22 cellular contexts compared by ENCODE assay signal in the genomic region with DNA sequence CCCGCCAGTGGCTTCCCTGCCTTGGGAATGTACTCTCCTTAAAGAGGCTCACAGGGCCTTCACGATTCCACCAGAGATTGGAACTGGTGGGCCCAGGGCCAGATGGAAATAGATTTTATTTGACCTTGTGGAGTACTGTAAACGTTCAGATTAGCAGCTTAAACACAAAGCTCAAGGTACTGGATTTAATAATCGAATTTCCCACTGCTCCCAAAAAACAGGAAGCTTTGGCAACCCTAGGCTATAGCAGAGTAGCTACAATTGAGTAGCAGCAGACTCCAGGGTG. TPM values are rescaled to one million over a fixed set of nuclear protein-coding genes. Genes with fewer than 3 reads are reported as not detected.
A peak's percentile ranks its signal among the peaks of the same experiment; 100 is the strongest.
DNase-seq lines count a peak whose midpoint lies in the region; ATAC-seq, FAIRE-seq and TF ChIP-seq lines count a peak whose summit lies in the region.
"Had no signal": no experiment of that assay in that cellular context is flagged by ENCODE, and none has a peak within 500 bp of the region (broad histone marks: within the 10 kb centered on the region; RNA-seq: fewer than 3 reads in every experiment).

No MANE protein-coding gene starts in this region.

- H3K36me3 ChIP-seq in IMR-90 (ENCODE audit: control insufficient read depth, insufficient read depth, low read length) = no peaks in the 10 kb centered on the region
- no peaks in the 10 kb centered on the region for H3K36me3 ChIP-seq in left lung
- no peaks in the 10 kb centered on the region for H3K36me3 ChIP-seq in gastrocnemius medialis

- TF ChIP-seq POLR2A in IMR-90 (IDR thresholded peaks at IDR 0.05; ENCODE audit: low read depth, low read length) (no peak), gastrocnemius medialis (IDR thresholded peaks at IDR 0.05) (no peak)

- peak overlapping the region; percentile 97 for H2BK120ac ChIP-seq in IMR-90 (ENCODE audit: low read depth, low read length)

- ATAC-seq in IMR-90 (ENCODE audit: low read depth) (no peak), left lung (no peak), gastrocnemius medialis (no peak)
- ATAC-seq: T-helper 17 cell had no signal

- CTCF ChIA-PET in IMR-90 (lab: Yijun Ruan, JAX) = interaction anchor here (0.6 to 1.7 kb wide), 2 partner anchors 62 to 115 kb away, joined by 3 to 10 read pairs; no protein-coding TSS in a partner anchor
- CTCF ChIA-PET in Calu3 (lab: Charles Lee) = no interaction called here

- DNase-seq in DMS79 (lab: John Stamatoyannopoulos, UW) (peak; percentile 7), IMR-90 (no peak), left lung (no peak), gastrocnemius medialis (no peak), UCSD-AML1 (lab: John Stamatoyannopoulos, UW; ENCODE audit: unreplicated experiment) (no peak), GM19239 (ENCODE audit: insufficient read length, low spot score) (no peak), Calu3 (no peak), hippocampal formation (lab: John Stamatoyannopoulos, UW) (no peak)
- DNase-seq: activated CD4-positive, alpha-beta T cell treated with anti-CD3 and anti-CD28 coated beads for 4 hours; activated naive CD4-positive, alpha-beta T cell treated with anti-CD3 and anti-CD28 coated beads, Interleukin-2, amount 10 ng/mL, durations not matched to agents 7 days and 5 days; activated T-cell treated with anti-CD3 and anti-CD28 coated beads, Interleukin-2, amount 50 U/mL, for 24 hours; amniotic stem cell; dermis blood vessel endothelial cell; NCI-H1048; NCI-H187 treated with DMSO at 0.1 percent for 48 hours; NCI-H526 treated with DMSO at 0.1 percent for 48 hours; SK-N-SH; stimulated activated CD4-positive, alpha-beta T cell treated with anti-CD3 and anti-CD28 coated beads, Interleukin-4, amount 100 ng/mL, for 1 hour; stimulated activated naive CD4-positive, alpha-beta T cell treated with Interleukin-2 at 50 U/mL for 16 hours; T-helper 17 cell had no signal

- in situ Hi-C loops in IMR-90 (cut with MboI; ENCODE audit: low sequenced_read_pairs) = no loop called here
- in situ Hi-C loops in gastrocnemius medialis (cut with MboI; ENCODE audit: low sequenced_read_pairs in 4 of 4) = no loop called here

- peak overlapping the region; percentile 86; the same call in 1 of the 2 replicates for H4K91ac ChIP-seq in IMR-90 (ENCODE audit: insufficient read depth, low read depth, low read length)

- peak overlapping the region; percentile 71; the same call in 1 of the 2 replicates for H2BK20ac ChIP-seq in IMR-90 (ENCODE audit: low read depth, low read length)

- H4K8ac ChIP-seq in IMR-90 (ENCODE audit: low read depth in 2 of 2, low read length in 2 of 2) = peak overlapping the region; percentile 17 to 75; a peak in 2 of 4 replicates

- no peak overlapping the region for H3K4me2 ChIP-seq in IMR-90 (ENCODE audit: low read depth, low read length)

- BruUV-seq in IMR-90 (replicated peaks; lab: Mats Ljungman, UMichigan) (no TSS peak), Calu3 (replicated peaks; lab: Mats Ljungman, UMichigan) (no TSS peak)

- no peaks in the 10 kb centered on the region for H3K9me3 ChIP-seq in IMR-90 (ENCODE audit: control insufficient read depth, insufficient read depth, low read length)
- no peaks in the 10 kb centered on the region for H3K9me3 ChIP-seq in left lung
- no peaks in the 10 kb centered on the region for H3K9me3 ChIP-seq in gastrocnemius medialis
- H3K9me3 ChIP-seq: SK-N-SH had no signal

- intact Hi-C loops in IMR-90 (cut with micrococcal nuclease) = no loop called here
- intact Hi-C loops in left lung (cut with DNase I) = loop anchor here (5.0 to 10.0 kb wide), 2 partner anchors 63 to 71 kb away; a partner anchor contains a TSS
- intact Hi-C loops in gastrocnemius medialis (cut with DNase I; ENCODE audit: low total_unique reads) = no loop called here
- intact Hi-C loops in Calu3 (cut with micrococcal nuclease; ENCODE audit: unreplicated experiment) = no loop called here

- WGBS in IMR-90 (ENCODE audit: extremely low coverage in 2 of 2, insufficient read length in 1 of 2), 2 experiments = no CpG with 5 or more reads among the region's 4 CpGs

- H3K4me3 ChIP-seq in IMR-90 (ENCODE audit: insufficient read depth, low read depth, low read length) = no peak overlapping the region
- H3K4me3 ChIP-seq in left lung = no peak overlapping the region
- H3K4me3 ChIP-seq in gastrocnemius medialis = no peak overlapping the region

- no peaks in the 10 kb centered on the region for H4K20me1 ChIP-seq in IMR-90 (ENCODE audit: insufficient read depth, low read length)

- TF ChIP-seq CTCF in IMR-90 (conservative IDR thresholded peaks at IDR 0.05; ENCODE audit: low read depth, low read length) (no peak), left lung (IDR thresholded peaks at IDR 0.05) (no peak), gastrocnemius medialis (IDR thresholded peaks at IDR 0.05 in 4 of 5, conservative IDR thresholded peaks at IDR 0.05 in 1 of 5) (no peak), Calu3 (IDR thresholded peaks at IDR 0.05; ENCODE audit: unreplicated experiment) (no peak)

- H3K14ac ChIP-seq in IMR-90 (replicated peaks; ENCODE audit: low read depth, low read length) = no peak overlapping the region

- peaks cover 27% of the 10 kb centered on the region for H3K4me1 ChIP-seq in IMR-90 (ENCODE audit: control insufficient read depth, insufficient read depth, low read length)
- H3K4me1 ChIP-seq in left lung = peaks cover 15 to 45% of the 10 kb centered on the region in 2 donors
- peaks cover 17 to 33% of the 10 kb centered on the region in 2 donors for H3K4me1 ChIP-seq in gastrocnemius medialis

- peaks cover 3% of the 10 kb centered on the region for H3K36me3 Mint-ChIP-seq in Calu3 (ENCODE audit: insufficient read depth, unreplicated experiment)
- H3K36me3 Mint-ChIP-seq: activated naive CD4-positive, alpha-beta T cell treated with anti-CD3 and anti-CD28 coated beads, Interleukin-2, amount 10 ng/mL, durations not matched to agents 7 days and 5 days had no signal

- peak overlapping the region; percentile 90 for H2AK5ac ChIP-seq in IMR-90 (ENCODE audit: low read depth, low read length)

- H3K18ac ChIP-seq in IMR-90 (ENCODE audit: low read depth, low read length) = peak overlapping the region; percentile 70; the same call in 1 of the 2 replicates

- H2BK15ac ChIP-seq in IMR-90 (ENCODE audit: low read depth, low read length) = peak overlapping the region; percentile 98; the same call in 2 of the 3 replicates

- H3K56ac ChIP-seq in IMR-90 (ENCODE audit: extremely low read depth, insufficient read depth, low read length) = no peak overlapping the region

- POLR2A ChIA-PET in IMR-90 (lab: Charles Lee; ENCODE audit: unreplicated experiment) = no interaction called here

- H3K23ac ChIP-seq in IMR-90 (ENCODE audit: low read depth, low read length) = no peak overlapping the region

- H3K4me1 Mint-ChIP-seq in Calu3 (ENCODE audit: low read depth, unreplicated experiment) = no peaks in the 10 kb centered on the region

- TF ChIP-seq RAD21 in IMR-90 (IDR thresholded peaks at IDR 0.05; ENCODE audit: low read length) = no peak

- dilution Hi-C loops in IMR-90 (cut with HindIII; ENCODE audit: low sequenced_read_pairs, unreplicated experiment) = no loop called here

- H4K5ac ChIP-seq in IMR-90 (ENCODE audit: low read depth, low read length) = peak overlapping the region; percentile 79

- no peak for FAIRE-seq in GM19239 (lab: Jason Lieb, UNC)

- H2AK9ac ChIP-seq in IMR-90 (replicated peaks; ENCODE audit: low read depth, low read length, poor library complexity) = no peak overlapping the region

- no peak overlapping the region for H3K9ac ChIP-seq in IMR-90 (ENCODE audit: low read depth, low read length)

- H3K4me3 Mint-ChIP-seq in Calu3 (ENCODE audit: low read depth, unreplicated experiment) = no peak overlapping the region
- H3K4me3 Mint-ChIP-seq: activated naive CD4-positive, alpha-beta T cell treated with anti-CD3 and anti-CD28 coated beads, Interleukin-2, amount 10 ng/mL, durations not matched to agents 7 days and 5 days; activated T-cell treated with anti-CD3 and anti-CD28 coated beads, Interleukin-2, amount 50 U/mL, for 24 hours; T-helper 17 cell had no signal

- no peak overlapping the region for H3K27ac Mint-ChIP-seq in Calu3 (ENCODE audit: unreplicated experiment)
- H3K27ac Mint-ChIP-seq: activated naive CD4-positive, alpha-beta T cell treated with anti-CD3 and anti-CD28 coated beads, Interleukin-2, amount 10 ng/mL, durations not matched to agents 7 days and 5 days; activated T-cell treated with anti-CD3 and anti-CD28 coated beads, Interleukin-2, amount 50 U/mL, for 24 hours; T-helper 17 cell had no signal

- no peaks in the 10 kb centered on the region for H3K27me3 Mint-ChIP-seq in Calu3 (ENCODE audit: unreplicated experiment)
- H3K27me3 Mint-ChIP-seq: activated T-cell treated with anti-CD3 and anti-CD28 coated beads, Interleukin-2, amount 50 U/mL, for 24 hours; T-helper 17 cell had no signal

- H3K4ac ChIP-seq in IMR-90 (ENCODE audit: low read depth, low read length) = peak overlapping the region; percentile 75

- peaks cover 8 to 32% of the 10 kb centered on the region in 2 experiments for H3K79me1 ChIP-seq in IMR-90 (ENCODE audit: low read depth in 1 of 2, low read length in 2 of 2)

- H3K9me1 ChIP-seq in IMR-90 (ENCODE audit: insufficient read depth, low read length) = peaks cover 20% of the 10 kb centered on the region

- H3K27me3 ChIP-seq in IMR-90 (ENCODE audit: control insufficient read depth, insufficient read depth, low read length) = no peaks in the 10 kb centered on the region
- no peaks in the 10 kb centered on the region for H3K27me3 ChIP-seq in left lung
- no peaks in the 10 kb centered on the region for H3K27me3 ChIP-seq in gastrocnemius medialis

- H2AFZ ChIP-seq in IMR-90 (replicated peaks; ENCODE audit: low read length, poor library complexity) = no peak overlapping the region

- H3K27ac ChIP-seq in IMR-90 (ENCODE audit: insufficient read depth, low read length) = no peak overlapping the region
- peak overlapping the region; percentile 64 to 99 for H3K27ac ChIP-seq in left lung
- H3K27ac ChIP-seq in gastrocnemius medialis = peak overlapping the region; percentile 93 to 99 (median 97)
- H3K27ac ChIP-seq: C4-2B, HL-60 had no signal

- peak overlapping the region; percentile 77 for H2BK5ac ChIP-seq in IMR-90 (ENCODE audit: low read depth, low read length, poor library complexity, severe bottlenecking)

- H3K9me3 Mint-ChIP-seq in Calu3 (ENCODE audit: low read depth, unreplicated experiment) = no peaks in the 10 kb centered on the region
- H3K9me3 Mint-ChIP-seq: activated naive CD4-positive, alpha-beta T cell treated with anti-CD3 and anti-CD28 coated beads, Interleukin-2, amount 10 ng/mL, durations not matched to agents 7 days and 5 days; activated T-cell treated with anti-CD3 and anti-CD28 coated beads, Interleukin-2, amount 50 U/mL, for 24 hours had no signal

RNA-seq across cellular contexts. Expression of a gene that starts 7.3 kb away (rescaled TPM):
- total RNA-seq in IMR-90 (2012; rRNA removed) (0.54 and 0.83 TPM in 2 replicates), left lung (10 to 100 TPM; 13.5 to 21.5 TPM), gastrocnemius medialis (1 to 10 TPM; 1.3 to 2.9 (median 2.1) TPM), Calu3 (2022) (8.2 and 18.9 TPM in 2 replicates)
- polyA plus RNA-seq in IMR-90 (2012; rRNA removed) = 1.3 TPM in 2 replicates
- polyA plus RNA-seq in IMR-90 (2012; cell fraction: cytosol; rRNA removed) = 1.5 and 1.6 TPM in 2 replicates
- polyA plus RNA-seq in IMR-90 (2012; cell fraction: nucleus; rRNA removed; ENCODE audit: low replicate concordance) = 2.5 and 4.1 TPM in 2 replicates

RNA-seq across cellular contexts. Expression of a gene that starts 55.5 kb away (rescaled TPM):
- total RNA-seq in IMR-90 (2012; rRNA removed) = 4.5 and 4.7 TPM in 2 replicates
- polyA plus RNA-seq in IMR-90 (2012; rRNA removed) = 3.1 and 3.2 TPM in 2 replicates
- polyA plus RNA-seq in IMR-90 (2012; cell fraction: cytosol; rRNA removed) = 1.5 and 3.4 TPM in 2 replicates
- 6.1 and 14.6 TPM in 2 replicates for polyA plus RNA-seq in IMR-90 (2012; cell fraction: nucleus; rRNA removed; ENCODE audit: low replicate concordance)
- total RNA-seq in left lung = 1 to 10 TPM; 4.8 to 5.9 TPM
- 10 to 100 TPM in 3 of 4 donors, 1 to 10 TPM in 1; 3.1 to 27.4 (median 15.9) TPM for total RNA-seq in gastrocnemius medialis
- 2.0 and 2.4 TPM in 2 replicates for total RNA-seq in Calu3 (2022)

Comparison
In these comparisons a context has a peak if more than half of its experiments do, and no peak if none do; other contexts are left out.
1. intact Hi-C loops: an anchor here in left lung (5.0 to 10.0 kb wide); none called in IMR-90, gastrocnemius medialis and Calu3.